Comparison of ENCODE assay signal across 8 cellular contexts in the genomic region with DNA sequence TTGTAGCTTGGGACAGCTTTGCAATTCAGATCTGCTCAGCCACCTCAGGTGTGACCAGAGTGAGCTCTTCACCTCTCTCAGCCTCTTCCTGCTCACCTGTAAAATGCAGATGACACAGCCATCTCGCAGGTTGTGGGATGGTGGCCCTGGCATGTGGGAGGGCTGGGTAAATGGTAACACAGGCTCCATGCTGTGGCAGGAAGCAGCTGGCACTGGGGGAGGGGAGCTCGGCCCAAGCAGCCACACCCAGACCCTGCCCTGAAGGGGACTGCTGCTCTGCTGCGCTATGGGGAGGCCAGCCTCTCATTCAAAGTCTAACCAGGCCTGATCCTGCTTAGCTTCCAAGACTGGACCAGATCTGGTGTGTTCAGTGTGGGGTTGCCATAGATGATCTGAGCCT. TPM values are rescaled to one million over a fixed set of nuclear protein-coding genes. Genes with fewer than 3 reads are reported as not detected.
A peak's percentile ranks its signal among the peaks of the same experiment; 100 is the strongest.
DNase-seq lines count a peak whose midpoint lies in the region; ATAC-seq and TF ChIP-seq lines count a peak whose summit lies in the region.
"Had no signal": no experiment of that assay in that cellular context is flagged by ENCODE, and none has a peak within 500 bp of the region (broad histone marks: within the 10 kb centered on the region; RNA-seq: fewer than 3 reads in every experiment).

No MANE protein-coding gene starts in this region.

- peaks cover 89% of the 10 kb centered on the region for H3K79me2 ChIP-seq in DND-41 (ENCODE audit: insufficient read depth, low read length)

- ATAC-seq in DND-41 (ENCODE audit: insufficient read depth, low read depth) (peak; percentile 57; the same call in 1 of the 3 replicates), naive B cell (ENCODE audit: low read depth in 2 of 2) (peak; percentile 37 to 58), GM21529 (IDR thresholded peaks at IDR 0.05; ENCODE audit: unreplicated experiment) (no peak)
- ATAC-seq: left cardiac atrium had no signal

- intact Hi-C loops in esophagus muscularis mucosa (cut with DNase I) = no loop called here

- WGBS in esophagus muscularis mucosa = 40% methylated on average over 1 of the region's 3 CpGs

- H3K4me3 Mint-ChIP-seq in naive B cell = peak overlapping the region in 5 of 8 donors; percentile 5 to 61 (median 31)

- H3K9me3 ChIP-seq in DND-41 (ENCODE audit: insufficient read depth, low read length, severe bottlenecking) (no peaks in the 10 kb centered on the region), esophagus muscularis mucosa (no peaks in the 10 kb centered on the region)

- TF ChIP-seq CTCF in DND-41 (IDR thresholded peaks at IDR 0.05; ENCODE audit: borderline replicate concordance, extremely low read depth, low read length, poor library complexity, severe bottlenecking) (no peak), esophagus muscularis mucosa (IDR thresholded peaks at IDR 0.05) (no peak)

- H3K27me3 Mint-ChIP-seq in naive B cell = no peaks in the 10 kb centered on the region

- H3K9me3 Mint-ChIP-seq in naive B cell = peaks cover 0 to 6% (median 2%) of the 10 kb centered on the region in 7 donors

- DNase-seq in DND-41 (peak; percentile 18), NCI-H1417 treated with DMSO at 0.1 percent for 48 hours (lab: John Stamatoyannopoulos, UW) (peak; percentile 46), naive B cell (peak; percentile 10), esophagus muscularis mucosa (ENCODE audit: extremely low spot score) (no peak)
- DNase-seq in activated CD4-positive, CD25-positive, alpha-beta regulatory T cell treated with anti-CD3 and anti-CD28 coated beads, Interleukin-2, amount 50 U/mL, for 72 hours = peak; percentile 28
- DNase-seq in stimulated activated CD4-positive, alpha-beta T cell treated with anti-CD3 and anti-CD28 coated beads, Interleukin-1b, Interleukin-23, amount 100 ng/mL, for 48 hours = no peak
- DNase-seq: left cardiac atrium had no signal

- peak overlapping the region; percentile 26; the same call in 1 of the 2 replicates for H3K27ac ChIP-seq in DND-41 (ENCODE audit: low read length)
- no peak overlapping the region for H3K27ac ChIP-seq in esophagus muscularis mucosa (replicated peaks in 1 of 4)

- peaks cover 68% of the 10 kb centered on the region for H4K20me1 ChIP-seq in DND-41 (ENCODE audit: insufficient read depth, low read length)

- no peak overlapping the region for H3K4me3 ChIP-seq in DND-41 (ENCODE audit: low read depth in 1 of 2, low read length in 2 of 2)
- no peak overlapping the region for H3K4me3 ChIP-seq in esophagus muscularis mucosa

- peaks cover 4 to 5% of the 10 kb centered on the region in 2 donors for H3K36me3 Mint-ChIP-seq in naive B cell

- H3K36me3 ChIP-seq in DND-41 (ENCODE audit: insufficient read depth, low read length) (no peaks in the 10 kb centered on the region; the same call in 1 of the 2 replicates), esophagus muscularis mucosa (no peaks in the 10 kb centered on the region)

- TF ChIP-seq EP300 in esophagus muscularis mucosa (IDR thresholded peaks at IDR 0.05) = no peak

- H3K4me2 ChIP-seq in DND-41 (ENCODE audit: insufficient read depth, low read length) = no peak overlapping the region

- H3K9ac ChIP-seq in DND-41 (ENCODE audit: low read depth, low read length) = no peak overlapping the region

- H3K27ac Mint-ChIP-seq in naive B cell = peak overlapping the region in 3 of 6 donors; percentile 27 to 65 (median 27)

- H3K4me1 ChIP-seq in DND-41 (ENCODE audit: insufficient read depth, low read length) = peaks cover 6% of the 10 kb centered on the region
- peaks cover 40 to 72% (median 53%) of the 10 kb centered on the region in 4 donors for H3K4me1 ChIP-seq in esophagus muscularis mucosa

- TF ChIP-seq POLR2A in esophagus muscularis mucosa (IDR thresholded peaks at IDR 0.05; ENCODE audit: low read depth) = no peak

- no peak overlapping the region for H2AFZ ChIP-seq in DND-41 (ENCODE audit: low read depth, low read length)

- peaks cover 56 to 72% (median 70%) of the 10 kb centered on the region in 3 donors for H3K4me1 Mint-ChIP-seq in naive B cell

- no peaks in the 10 kb centered on the region for H3K27me3 ChIP-seq in DND-41 (ENCODE audit: insufficient read depth, low read length, poor library complexity)
- H3K27me3 ChIP-seq in esophagus muscularis mucosa = no peaks in the 10 kb centered on the region

RNA-seq across cellular contexts. Expression of a gene that starts 24.1 kb away (rescaled TPM):
- 1 to 10 TPM in 3 of 6 donors, under 1 TPM in 3; 0.04 to 1.7 (median 1.1) TPM for polyA plus RNA-seq in naive B cell (ENCODE audit: low read depth in 6 of 6)
- 10 to 100 TPM; 35.7 to 53.5 (median 43.2) TPM for total RNA-seq in esophagus muscularis mucosa

Comparison
In these comparisons a context has a peak if more than half of its experiments do, and no peak if none do; other contexts are left out.
1. DNase-seq: peak in DND-41 (single experiment), NCI-H1417 treated with DMSO at 0.1 percent for 48 hours (single experiment), activated CD4-positive, CD25-positive, alpha-beta regulatory T cell treated with anti-CD3 and anti-CD28 coated beads, Interleukin-2, amount 50 U/mL, for 72 hours (single experiment) and naive B cell (single experiment); none in esophagus muscularis mucosa (single experiment) and stimulated activated CD4-positive, alpha-beta T cell treated with anti-CD3 and anti-CD28 coated beads, Interleukin-1b, Interleukin-23, amount 100 ng/mL, for 48 hours (single experiment).